ENCODE assay signal across 1 cellular context in genomic region chr17:74971842-74972106, GRCh38.
A peak's percentile ranks its signal among the peaks of the same experiment; 100 is the strongest.
TF ChIP-seq lines count a peak whose summit lies in the region.

No MANE protein-coding gene starts in this region.

TF ChIP-seq in HepG2, 621 proteins besides CTCF, POLR2A, EP300 and RAD21 (continued from another document and continues in another):
- TF ChIP-seq ZNF597 (CRISPR knock-in tag; IDR thresholded peaks at IDR 0.05): no peak
- TF ChIP-seq ZFP82 (CRISPR knock-in tag; IDR thresholded peaks at IDR 0.05; ENCODE audit: borderline replicate concordance): no peak
- TF ChIP-seq SALL1 (CRISPR knock-in tag; IDR thresholded peaks at IDR 0.05): 0 out of 2 replicates have a peak, but pooled peaks have one; percentile 66
- no peak for TF ChIP-seq ISX (CRISPR knock-in tag; conservative IDR thresholded peaks at IDR 0.05)
- TF ChIP-seq ZNF3 (CRISPR knock-in tag; IDR thresholded peaks at IDR 0.05): no peak
- no peak for TF ChIP-seq TRIM22 (IDR thresholded peaks at IDR 0.05)
- TF ChIP-seq ATF2 (CRISPR knock-in tag; IDR thresholded peaks at IDR 0.05): no peak
- TF ChIP-seq ZBTB40 (IDR thresholded peaks at IDR 0.05): no peak
- TF ChIP-seq ZBTB40 (CRISPR knock-in tag; IDR thresholded peaks at IDR 0.05): 0 out of 2 replicates have a peak, but pooled peaks have one; percentile 48
- no peak for TF ChIP-seq NBN (conservative IDR thresholded peaks at IDR 0.05)
- no peak for TF ChIP-seq MEIS1 (CRISPR knock-in tag; IDR thresholded peaks at IDR 0.05; ENCODE audit: borderline replicate concordance)
- TF ChIP-seq ZNF609 (CRISPR knock-in tag; IDR thresholded peaks at IDR 0.05; ENCODE audit: borderline replicate concordance): no peak
- TF ChIP-seq SALL2 (CRISPR knock-in tag; IDR thresholded peaks at IDR 0.05): no peak
- TF ChIP-seq ZNF782 (CRISPR knock-in tag; IDR thresholded peaks at IDR 0.05; ENCODE audit: borderline replicate concordance): no peak
- TF ChIP-seq REST (IDR thresholded peaks at IDR 0.05; ENCODE audit: borderline replicate concordance in 1 of 2, low read depth in 1 of 2, low read length in 2 of 2): no peak
- no peak for TF ChIP-seq CREB1 (IDR thresholded peaks at IDR 0.05)
- no peak for TF ChIP-seq CREB1 (CRISPR knock-in tag; IDR thresholded peaks at IDR 0.05)
- 0 out of 2 replicates have a peak, but pooled peaks have one; percentile 0 for TF ChIP-seq DNMT1 (CRISPR knock-in tag; IDR thresholded peaks at IDR 0.05)
- TF ChIP-seq ZNF619 (CRISPR knock-in tag; IDR thresholded peaks at IDR 0.05): no peak
- no peak for TF ChIP-seq ZFAT (CRISPR knock-in tag; conservative IDR thresholded peaks at IDR 0.05)
- no peak for TF ChIP-seq ERF (CRISPR knock-in tag; IDR thresholded peaks at IDR 0.05)
- TF ChIP-seq GFI1 (CRISPR knock-in tag; IDR thresholded peaks at IDR 0.05; ENCODE audit: borderline replicate concordance): no peak
- 0 out of 2 replicates have a peak, but pooled peaks have one; percentile 88 for TF ChIP-seq HIC2 (CRISPR knock-in tag; IDR thresholded peaks at IDR 0.05; ENCODE audit: low read depth)
- no peak for TF ChIP-seq ZFP91 (CRISPR knock-in tag; IDR thresholded peaks at IDR 0.05; ENCODE audit: borderline replicate concordance)
- TF ChIP-seq ZNF121 (CRISPR knock-in tag; IDR thresholded peaks at IDR 0.05): no peak
- no peak for TF ChIP-seq CENPX (CRISPR knock-in tag; IDR thresholded peaks at IDR 0.05)
- no peak for TF ChIP-seq ZNF430 (CRISPR knock-in tag; IDR thresholded peaks at IDR 0.05)
